Comparison of ENCODE assay signal across 2 cellular contexts in the genomic region with DNA sequence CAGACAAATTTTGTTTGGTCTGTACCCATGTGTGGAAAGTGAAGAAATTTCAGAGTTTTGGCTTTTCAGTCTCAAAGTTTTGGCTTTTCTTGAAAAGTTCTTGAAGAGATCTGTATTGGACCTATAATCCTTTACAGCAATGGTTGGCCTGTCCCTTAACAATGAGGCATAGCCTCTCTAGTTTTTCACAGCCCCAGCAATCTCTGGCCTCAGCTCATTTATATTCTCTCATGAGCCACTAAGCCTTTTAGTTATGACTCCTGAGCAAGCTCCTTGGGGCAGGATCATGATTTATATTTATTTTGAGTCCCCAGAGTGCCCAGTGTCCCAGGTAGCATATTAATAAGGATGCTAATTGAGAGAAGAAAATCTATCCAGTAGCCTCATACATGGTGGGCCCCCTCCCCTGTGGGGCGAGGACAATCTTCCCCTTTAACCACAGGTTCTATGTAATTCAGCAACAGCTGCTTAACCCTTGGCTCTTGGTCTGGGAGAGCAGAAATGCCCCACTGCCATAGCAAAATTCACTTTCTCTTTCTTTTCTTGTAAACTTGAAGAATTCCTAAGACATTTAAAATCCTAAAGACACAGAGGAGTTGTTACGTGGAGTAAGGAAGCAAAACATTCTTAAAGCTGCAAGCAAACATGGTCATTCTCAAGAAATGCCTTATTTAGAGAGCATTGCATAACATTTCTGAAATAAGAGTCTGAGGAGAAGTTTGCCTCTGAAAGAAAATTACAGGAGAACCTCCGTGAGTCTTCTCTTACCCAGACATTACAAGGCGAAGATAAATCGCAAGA.
TF ChIP-seq lines count a peak whose summit lies in the region.

No MANE protein-coding gene starts in this region.

TF ChIP-seq in liver, 16 proteins besides CTCF, POLR2A, EP300 and RAD21:
- TF ChIP-seq, protein P1, sequence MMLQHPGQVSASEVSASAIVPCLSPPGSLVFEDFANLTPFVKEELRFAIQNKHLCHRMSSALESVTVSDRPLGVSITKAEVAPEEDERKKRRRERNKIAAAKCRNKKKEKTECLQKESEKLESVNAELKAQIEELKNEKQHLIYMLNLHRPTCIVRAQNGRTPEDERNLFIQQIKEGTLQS (IDR thresholded peaks at IDR 0.05) = no peak
- no peak for TF ChIP-seq FOXA1 (IDR thresholded peaks at IDR 0.05)
- no peak for TF ChIP-seq GABPA (IDR thresholded peaks at IDR 0.05 in 1 of 2, conservative IDR thresholded peaks at IDR 0.05 in 1 of 2)
- TF ChIP-seq FOXA2 (IDR thresholded peaks at IDR 0.05) = no peak
- TF ChIP-seq HNF4A (conservative IDR thresholded peaks at IDR 0.05) = no peak
- TF ChIP-seq JUND (IDR thresholded peaks at IDR 0.05) = no peak
- no peak for TF ChIP-seq EGR1 (IDR thresholded peaks at IDR 0.05; ENCODE audit: low read depth in 2 of 2)
- TF ChIP-seq MAX (IDR thresholded peaks at IDR 0.05) = no peak
- TF ChIP-seq NR2F2 (IDR thresholded peaks at IDR 0.05) = no peak
- TF ChIP-seq ZBTB33 (IDR thresholded peaks at IDR 0.05) = no peak
- no peak for TF ChIP-seq REST (IDR thresholded peaks at IDR 0.05)
- no peak for TF ChIP-seq SP1 (IDR thresholded peaks at IDR 0.05)
- TF ChIP-seq RXRA (IDR thresholded peaks at IDR 0.05) = no peak
- TF ChIP-seq HNF4G (IDR thresholded peaks at IDR 0.05) = no peak
- no peak for TF ChIP-seq TAF1 (conservative IDR thresholded peaks at IDR 0.05)

TF ChIP-seq in HepG2, 621 proteins besides CTCF, POLR2A, EP300 and RAD21:
- TF ChIP-seq IKZF5 (CRISPR knock-in tag; IDR thresholded peaks at IDR 0.05) (no peak), KLF16 (CRISPR knock-in tag; IDR thresholded peaks at IDR 0.05) (no peak), ZNF282 (IDR thresholded peaks at IDR 0.05; ENCODE audit: partially characterized antibody) (no peak), POLR2AphosphoS5 (IDR thresholded peaks at IDR 0.05; ENCODE audit: low read depth, low read length) (no peak), SOX13 (IDR thresholded peaks at IDR 0.05) (no peak), SOX13 (CRISPR knock-in tag; conservative IDR thresholded peaks at IDR 0.05 in 1 of 2, IDR thresholded peaks at IDR 0.05 in 1 of 2) (no peak), ZBTB1 (CRISPR knock-in tag; IDR thresholded peaks at IDR 0.05; ENCODE audit: borderline replicate concordance) (no peak), GATA4 (IDR thresholded peaks at IDR 0.05; ENCODE audit: borderline replicate concordance, low read depth) (no peak), CC2D1A (CRISPR knock-in tag; IDR thresholded peaks at IDR 0.05) (no peak), ZFYVE20 (CRISPR knock-in tag; IDR thresholded peaks at IDR 0.05; ENCODE audit: borderline replicate concordance, low read depth) (no peak), TBX2 (CRISPR knock-in tag; IDR thresholded peaks at IDR 0.05; ENCODE audit: borderline replicate concordance) (no peak), ZNF547 (CRISPR knock-in tag; IDR thresholded peaks at IDR 0.05) (no peak), TCF12 (IDR thresholded peaks at IDR 0.05) (no peak), TCF12 (CRISPR knock-in tag; IDR thresholded peaks at IDR 0.05) (no peak), U2AF2 (IDR thresholded peaks at IDR 0.05; ENCODE audit: low read depth, low read length) (no peak), NONO (IDR thresholded peaks at IDR 0.05) (no peak), NONO (CRISPR knock-in tag; conservative IDR thresholded peaks at IDR 0.05) (no peak), ETV6 (CRISPR knock-in tag; conservative IDR thresholded peaks at IDR 0.05) (no peak), MED13 (CRISPR knock-in tag; IDR thresholded peaks at IDR 0.05) (no peak)
- TF ChIP-seq, protein P2, sequence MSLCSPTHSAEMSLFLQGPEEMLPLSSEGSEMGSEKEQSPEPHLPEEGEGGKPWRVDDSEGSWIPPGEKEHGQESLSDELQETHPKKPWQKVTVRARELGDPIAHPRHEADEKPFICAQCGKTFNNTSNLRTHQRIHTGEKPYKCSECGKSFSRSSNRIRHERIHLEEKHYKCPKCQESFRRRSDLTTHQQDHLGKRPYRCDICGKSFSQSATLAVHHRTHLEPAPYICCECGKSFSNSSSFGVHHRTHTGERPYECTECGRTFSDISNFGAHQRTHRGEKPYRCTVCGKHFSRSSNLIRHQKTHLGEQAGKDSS (CRISPR knock-in tag; IDR thresholded peaks at IDR 0.05; ENCODE audit: borderline replicate concordance, low read depth) = no peak
- TF ChIP-seq, protein P3, sequence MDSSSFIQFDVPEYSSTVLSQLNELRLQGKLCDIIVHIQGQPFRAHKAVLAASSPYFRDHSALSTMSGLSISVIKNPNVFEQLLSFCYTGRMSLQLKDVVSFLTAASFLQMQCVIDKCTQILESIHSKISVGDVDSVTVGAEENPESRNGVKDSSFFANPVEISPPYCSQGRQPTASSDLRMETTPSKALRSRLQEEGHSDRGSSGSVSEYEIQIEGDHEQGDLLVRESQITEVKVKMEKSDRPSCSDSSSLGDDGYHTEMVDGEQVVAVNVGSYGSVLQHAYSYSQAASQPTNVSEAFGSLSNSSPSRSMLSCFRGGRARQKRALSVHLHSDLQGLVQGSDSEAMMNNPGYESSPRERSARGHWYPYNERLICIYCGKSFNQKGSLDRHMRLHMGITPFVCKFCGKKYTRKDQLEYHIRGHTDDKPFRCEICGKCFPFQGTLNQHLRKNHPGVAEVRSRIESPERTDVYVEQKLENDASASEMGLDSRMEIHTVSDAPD (CRISPR knock-in tag; IDR thresholded peaks at IDR 0.05) = no peak
- TF ChIP-seq, protein P4, sequence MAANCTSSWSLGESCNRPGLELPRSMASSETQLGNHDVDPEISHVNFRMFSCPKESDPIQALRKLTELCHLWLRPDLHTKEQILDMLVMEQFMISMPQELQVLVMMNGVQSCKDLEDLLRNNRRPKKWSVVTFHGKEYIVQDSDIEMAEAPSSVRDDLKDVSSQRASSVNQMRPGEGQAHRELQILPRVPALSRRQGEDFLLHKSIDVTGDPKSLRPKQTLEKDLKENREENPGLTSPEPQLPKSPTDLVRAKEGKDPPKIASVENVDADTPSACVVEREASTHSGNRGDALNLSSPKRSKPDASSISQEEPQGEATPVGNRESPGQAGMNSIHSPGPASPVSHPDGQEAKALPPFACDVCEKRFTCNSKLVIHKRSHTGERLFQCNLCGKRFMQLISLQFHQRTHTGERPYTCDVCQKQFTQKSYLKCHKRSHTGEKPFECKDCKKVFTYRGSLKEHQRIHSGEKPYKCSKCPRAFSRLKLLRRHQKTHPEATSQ (CRISPR knock-in tag; IDR thresholded peaks at IDR 0.05; ENCODE audit: borderline replicate concordance) = no peak
- TF ChIP-seq, protein P5, sequence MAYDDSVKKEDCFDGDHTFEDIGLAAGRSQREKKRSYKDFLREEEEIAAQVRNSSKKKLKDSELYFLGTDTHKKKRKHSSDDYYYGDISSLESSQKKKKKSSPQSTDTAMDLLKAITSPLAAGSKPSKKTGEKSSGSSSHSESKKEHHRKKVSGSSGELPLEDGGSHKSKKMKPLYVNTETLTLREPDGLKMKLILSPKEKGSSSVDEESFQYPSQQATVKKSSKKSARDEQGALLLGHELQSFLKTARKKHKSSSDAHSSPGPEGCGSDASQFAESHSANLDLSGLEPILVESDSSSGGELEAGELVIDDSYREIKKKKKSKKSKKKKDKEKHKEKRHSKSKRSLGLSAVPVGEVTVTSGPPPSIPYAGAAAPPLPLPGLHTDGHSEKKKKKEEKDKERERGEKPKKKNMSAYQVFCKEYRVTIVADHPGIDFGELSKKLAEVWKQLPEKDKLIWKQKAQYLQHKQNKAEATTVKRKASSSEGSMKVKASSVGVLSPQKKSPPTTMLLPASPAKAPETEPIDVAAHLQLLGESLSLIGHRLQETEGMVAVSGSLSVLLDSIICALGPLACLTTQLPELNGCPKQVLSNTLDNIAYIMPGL (CRISPR knock-in tag; IDR thresholded peaks at IDR 0.05; ENCODE audit: borderline replicate concordance in 1 of 2, low read depth in 1 of 2) = no peak
